In genomic region chr11:65060913-65061408, GRCh38 we compare ENCODE assay signal across 1 cellular context.
TF ChIP-seq lines count a peak whose summit lies in the region.

No MANE protein-coding gene starts in this region.

TF ChIP-seq in endothelial cell of umbilical vein, 7 proteins besides CTCF, POLR2A, EP300 and RAD21 (continued from another document):
- TF ChIP-seq POLR2AphosphoS5 (IDR thresholded peaks at IDR 0.05; ENCODE audit: insufficient read depth, low read depth, low read length) (no peak), MAX (IDR thresholded peaks at IDR 0.05; ENCODE audit: insufficient read depth, insufficient read length) (no peak), JUN (IDR thresholded peaks at IDR 0.05; ENCODE audit: borderline replicate concordance, insufficient read depth, insufficient read length, low read depth) (no peak), FOS (IDR thresholded peaks at IDR 0.05; ENCODE audit: borderline replicate concordance, insufficient read depth, low read length) (no peak), GATA2 (IDR thresholded peaks at IDR 0.05; ENCODE audit: insufficient read depth, insufficient read length, low read depth, low read length) (no peak)
